8 cellular contexts compared by ENCODE assay signal in the genomic region with DNA sequence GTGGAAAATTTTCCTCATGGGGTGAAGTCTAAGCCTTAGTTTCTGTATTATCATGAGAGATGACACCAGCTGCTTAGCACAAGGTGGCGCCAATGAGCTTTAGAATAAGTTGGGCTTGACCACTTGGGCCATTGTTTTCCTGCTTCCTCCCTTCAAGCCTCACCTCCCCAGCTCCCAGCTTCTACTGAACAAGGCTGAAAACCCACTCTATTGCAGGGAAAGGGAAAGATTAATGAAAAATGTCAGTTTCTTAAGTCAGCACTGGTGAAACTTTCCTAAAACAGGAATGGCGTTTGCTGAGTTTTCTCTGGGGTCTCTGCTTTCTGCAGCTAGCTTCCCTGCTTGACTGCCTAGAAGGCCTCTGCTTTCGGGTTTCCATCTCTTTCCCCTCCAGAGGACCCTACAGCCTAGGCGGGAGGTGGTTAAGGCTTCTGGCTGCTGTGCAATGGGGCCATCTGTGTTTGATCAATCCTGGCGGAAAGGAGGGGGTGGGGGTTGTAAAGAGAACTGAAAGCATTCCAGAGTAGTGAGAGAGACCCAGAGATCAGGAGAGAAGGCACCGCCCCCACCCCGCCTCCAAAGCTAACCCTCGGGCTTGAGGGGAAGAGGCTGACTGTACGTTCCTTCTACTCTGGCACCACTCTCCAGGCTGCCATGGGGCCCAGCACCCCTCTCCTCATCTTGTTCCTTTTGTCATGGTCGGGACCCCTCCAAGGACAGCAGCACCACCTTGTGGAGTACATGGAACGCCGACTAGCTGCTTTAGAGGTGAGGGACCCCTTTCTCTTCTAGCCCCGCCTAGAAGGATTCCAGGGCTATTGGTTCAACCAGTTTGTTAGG. TPM values are rescaled to one million over a fixed set of nuclear protein-coding genes. Genes with fewer than 3 reads are reported as not detected.
DNase-seq lines count a peak whose midpoint lies in the region; ATAC-seq and TF ChIP-seq lines count a peak whose summit lies in the region.

A gene with protein sequence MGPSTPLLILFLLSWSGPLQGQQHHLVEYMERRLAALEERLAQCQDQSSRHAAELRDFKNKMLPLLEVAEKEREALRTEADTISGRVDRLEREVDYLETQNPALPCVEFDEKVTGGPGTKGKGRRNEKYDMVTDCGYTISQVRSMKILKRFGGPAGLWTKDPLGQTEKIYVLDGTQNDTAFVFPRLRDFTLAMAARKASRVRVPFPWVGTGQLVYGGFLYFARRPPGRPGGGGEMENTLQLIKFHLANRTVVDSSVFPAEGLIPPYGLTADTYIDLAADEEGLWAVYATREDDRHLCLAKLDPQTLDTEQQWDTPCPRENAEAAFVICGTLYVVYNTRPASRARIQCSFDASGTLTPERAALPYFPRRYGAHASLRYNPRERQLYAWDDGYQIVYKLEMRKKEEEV (plus strand): TSS at position 612 of the 840 bp plus-strand sequence. CDS start 43 bp downstream, at position 655.

- H3K4me2 ChIP-seq in skeletal muscle satellite cell (ENCODE audit: low read length), result peak within 1 kb of the TSS; percentile 91

- ATAC-seq in GM21360 (IDR thresholded peaks at IDR 0.05; ENCODE audit: unreplicated experiment), result no peak

- no peaks in the 10 kb centered on the region for H3K27me3 ChIP-seq in skeletal muscle satellite cell (ENCODE audit: control insufficient read depth, insufficient read depth, low read length)

- peak; percentile 77 for DNase-seq in AG04449 (ENCODE audit: low read depth, low spot score)
- DNase-seq in GM13977 (ENCODE audit: low spot score), result peak; percentile 55
- peak; percentile 49 to 89 (median 88) for DNase-seq in NCI-H1417 (lab: John Stamatoyannopoulos, UW)
- DNase-seq in T follicular helper cell (ENCODE audit: low read depth), result peak; percentile 21
- DNase-seq in cardiac fibroblast (ENCODE audit: low read depth in 2 of 2), result peak; percentile 97
- peak; percentile 90 for DNase-seq in inferior parietal cortex (ENCODE audit: extremely low spot score)

- H3K4me3 ChIP-seq in AG04449 (ENCODE audit: low read depth, low read length) (peak within 1 kb of the TSS; percentile 66), cardiac fibroblast (replicated peaks in 1 of 2; ENCODE audit: low read depth in 2 of 2, low read length in 2 of 2) (peak within 1 kb of the TSS; percentile 39 to 47), skeletal muscle satellite cell (ENCODE audit: low read length) (peak within 1 kb of the TSS; percentile 71)

- CTCF ChIA-PET in AG04449 (lab: Yijun Ruan, JAX), result interaction anchor here (0.8 to 12.2 kb wide), 36 partner anchors 8 to 682 kb away, joined by 3 to 238 read pairs (median 4); partner anchors contain the start of genes HIPK1 and SYT6

- POLR2A ChIA-PET in AG04449 (lab: Yijun Ruan, JAX), result interaction anchor here (0.6 to 1.1 kb wide), 4 partner anchors 48 to 309 kb away, joined by 3 to 6 read pairs (median 3); partner anchors contain the start of gene HIPK1

- peak; percentile 61 for TF ChIP-seq CTCF in AG04449 (IDR thresholded peaks at IDR 0.05; ENCODE audit: insufficient read depth, low read length, missing control alignments)
- peak; percentile 82 for TF ChIP-seq CTCF in GM13977 (IDR thresholded peaks at IDR 0.05; ENCODE audit: extremely low read depth, insufficient read depth, missing control alignments)
- peak; percentile 74 for TF ChIP-seq CTCF in cardiac fibroblast (IDR thresholded peaks at IDR 0.05; ENCODE audit: low read depth, low read length)

- H3K9ac ChIP-seq in skeletal muscle satellite cell (ENCODE audit: low read depth, low read length), result peak within 1 kb of the TSS; percentile 81

- H3K36me3 ChIP-seq in skeletal muscle satellite cell (ENCODE audit: insufficient read depth, low read length), result peaks cover 12% of the 10 kb centered on the region

- no peaks in the 10 kb centered on the region for H3K9me3 ChIP-seq in skeletal muscle satellite cell (replicated peaks; ENCODE audit: low read length)

- in situ Hi-C loops in GM13977 (cut with MboI; ENCODE audit: low pct_unique_long_range_greater_than_20kb, low sequenced_read_pairs, unreplicated experiment), result no loop called here

- H3K4me1 ChIP-seq in skeletal muscle satellite cell (ENCODE audit: control insufficient read depth, insufficient read depth, low read length), result peaks cover 90% of the 10 kb centered on the region

RNA-seq across cellular contexts. Expression of the gene that starts here (rescaled TPM):
- total RNA-seq in skeletal muscle satellite cell (2012; rRNA removed), result 20.5 and 29.7 TPM in 2 replicates

Comparison
In these comparisons a context has a peak if more than half of its experiments do, and no peak if none do; other contexts are left out.
1. DNase-seq: peak in every context shown above with its lines; median percentile 97 in cardiac fibroblast; 90 in inferior parietal cortex; 88 in NCI-H1417; 77 in AG04449; 55 in GM13977; 21 in T follicular helper cell.